ENCODE assay signal across 12 cellular contexts in the genomic region with DNA sequence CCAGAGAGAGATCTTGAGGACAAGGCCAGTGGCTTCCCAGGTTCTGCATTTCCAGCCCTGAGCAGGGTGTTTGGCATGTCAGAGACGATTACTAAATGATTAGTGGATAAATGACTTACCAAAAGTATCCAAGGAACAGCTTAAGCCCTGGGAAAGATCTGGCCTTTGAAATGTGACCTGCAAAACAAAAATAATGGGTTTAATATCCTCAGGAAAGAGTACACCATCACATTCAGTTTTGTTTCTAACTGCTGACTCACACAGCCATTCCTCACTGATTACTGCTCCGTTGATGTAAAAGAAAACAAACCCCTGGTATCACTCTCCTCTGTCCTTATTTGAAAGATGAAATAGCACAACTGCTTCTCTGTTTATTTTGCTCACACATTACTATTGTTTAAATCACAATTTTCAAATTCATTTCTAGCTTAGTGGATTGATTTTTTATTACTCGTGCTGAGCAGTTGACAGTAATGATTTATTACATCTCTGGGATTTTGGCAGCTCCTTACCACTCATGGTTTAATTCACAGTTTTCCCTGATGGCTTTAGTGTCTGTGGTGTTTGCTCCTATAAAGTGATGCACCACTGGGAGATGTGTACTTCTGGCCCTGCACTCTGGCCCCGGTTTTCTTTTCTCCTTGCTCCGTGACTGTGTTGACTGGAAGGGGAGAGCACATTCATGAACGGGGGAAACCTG.
DNase-seq lines count a peak whose midpoint lies in the region; ATAC-seq, FAIRE-seq and TF ChIP-seq lines count a peak whose summit lies in the region.
"Had no signal": no experiment of that assay in that cellular context is flagged by ENCODE, and none has a peak within 500 bp of the region (broad histone marks: within the 10 kb centered on the region; RNA-seq: fewer than 3 reads in every experiment).

No MANE protein-coding gene starts in this region.

- no peak for FAIRE-seq in astrocyte (lab: Jason Lieb, UNC)

- no peak for ATAC-seq in HG02759 (IDR thresholded peaks at IDR 0.05; ENCODE audit: unreplicated experiment)

- peak overlapping the region; percentile 74 for H3K9ac ChIP-seq in astrocyte (ENCODE audit: low read length)

- peaks cover 16% of the 10 kb centered on the region for H3K4me1 Mint-ChIP-seq in astrocyte (ENCODE audit: low read depth, unreplicated experiment)

- CTCF ChIA-PET in AG04450 (lab: Charles Lee): no interaction called here

- H3K4me2 ChIP-seq in astrocyte (ENCODE audit: low read length) (peak overlapping the region; percentile 62), hepatocyte (no peak overlapping the region)

- H3K27me3 Mint-ChIP-seq in astrocyte (ENCODE audit: low read depth, unreplicated experiment): no peaks in the 10 kb centered on the region

- POLR2A ChIA-PET in AG04450 (lab: Yijun Ruan, JAX): no interaction called here

- H3K9me3 Mint-ChIP-seq in astrocyte (ENCODE audit: unreplicated experiment): no peaks in the 10 kb centered on the region

- TF ChIP-seq CTCF in AG04450 (IDR thresholded peaks at IDR 0.05; ENCODE audit: low read depth, low read length) (no peak), astrocyte (IDR thresholded peaks at IDR 0.05; ENCODE audit: insufficient read depth, low read depth, low read length) (no peak), hepatocyte (IDR thresholded peaks at IDR 0.05; ENCODE audit: poor library complexity) (no peak)

- no peaks in the 10 kb centered on the region for H3K36me3 Mint-ChIP-seq in astrocyte (ENCODE audit: low read depth, unreplicated experiment)

- no peak overlapping the region for H3K4me3 Mint-ChIP-seq in astrocyte (ENCODE audit: unreplicated experiment)

- peak; percentile 30 for DNase-seq in AG04450 (ENCODE audit: low read depth, low spot score)
- DNase-seq in NCI-H1105 (lab: John Stamatoyannopoulos, UW): peak; percentile 36
- peak; percentile 85 for DNase-seq in astrocyte (ENCODE audit: low read depth)
- peak; percentile 82 to 93 for DNase-seq in lung microvascular endothelial cell (ENCODE audit: low read depth in 2 of 2)
- DNase-seq in stimulated activated naive CD4-positive, alpha-beta T cell (lab: John Stamatoyannopoulos, UW): no peak
- DNase-seq in hepatocyte (ENCODE audit: low spot score): no peak
- DNase-seq in activated T-cell treated with anti-CD3 and anti-CD28 coated beads, Interleukin-2, amount 50 U/mL, for 48 hours: no peak
- DNase-seq: activated CD8-positive, alpha-beta memory T cell treated with anti-CD3 and anti-CD28 coated beads, Interleukin-2, amount 50 U/mL, for 48 hours; C1 segment of cervical spinal cord; stimulated activated CD4-positive, alpha-beta T cell treated with anti-CD3 and anti-CD28 coated beads, Interleukin-1b, Interleukin-23, amount 100 ng/mL, for 48 hours; upper lobe of left lung had no signal

- 54% methylated on average over 6 of the region's 6 CpGs for WGBS in hepatocyte (ENCODE audit: low lambda C conversion rate, missing lambda C conversion rate)

- H3K9me2 ChIP-seq in hepatocyte (replicated peaks; ENCODE audit: insufficient read depth): no peaks in the 10 kb centered on the region

- H4K20me1 ChIP-seq in astrocyte (ENCODE audit: insufficient read depth, low read length): no peaks in the 10 kb centered on the region
- H4K20me1 ChIP-seq in hepatocyte (ENCODE audit: insufficient read depth, poor library complexity, severe bottlenecking): no peaks in the 10 kb centered on the region

- no peaks in the 10 kb centered on the region for H3K27me3 ChIP-seq in AG04450 (ENCODE audit: control insufficient read depth, insufficient read depth, low read length)
- no peaks in the 10 kb centered on the region for H3K27me3 ChIP-seq in astrocyte (ENCODE audit: insufficient read depth, low read length)
- H3K27me3 ChIP-seq in hepatocyte: no peaks in the 10 kb centered on the region
- H3K27me3 ChIP-seq: upper lobe of left lung had no signal

- H3K9me3 ChIP-seq in AG04450 (ENCODE audit: control insufficient read depth, insufficient read depth, low read length) (no peaks in the 10 kb centered on the region), astrocyte (ENCODE audit: insufficient read depth, low read depth, low read length) (no peaks in the 10 kb centered on the region), hepatocyte (ENCODE audit: low read depth) (no peaks in the 10 kb centered on the region)
- H3K9me3 ChIP-seq: upper lobe of left lung had no signal

- peak overlapping the region; percentile 86 for H3K27ac Mint-ChIP-seq in astrocyte (ENCODE audit: unreplicated experiment)

- H3K36me3 ChIP-seq in astrocyte (ENCODE audit: insufficient read depth, low read length) (no peaks in the 10 kb centered on the region), hepatocyte (replicated peaks; ENCODE audit: insufficient read depth, low read depth) (no peaks in the 10 kb centered on the region)
- H3K36me3 ChIP-seq: upper lobe of left lung had no signal

- H3K4me3 ChIP-seq in AG04450 (ENCODE audit: low read depth, low read length) (no peak overlapping the region), astrocyte (ENCODE audit: insufficient read depth, low read depth, low read length) (no peak overlapping the region), hepatocyte (no peak overlapping the region)
- H3K4me3 ChIP-seq: upper lobe of left lung had no signal

- no peaks in the 10 kb centered on the region for H3K79me2 ChIP-seq in astrocyte (ENCODE audit: insufficient read depth, low read length)
- H3K79me2 ChIP-seq in hepatocyte: no peaks in the 10 kb centered on the region

- H2AFZ ChIP-seq in astrocyte (ENCODE audit: low read depth, low read length): no peak overlapping the region
- H2AFZ ChIP-seq in hepatocyte: no peak overlapping the region

- H3K27ac ChIP-seq in AG04450 (ENCODE audit: low read depth, low read length): peak overlapping the region; percentile 21
- H3K27ac ChIP-seq in astrocyte (ENCODE audit: low read depth, low read length): peak overlapping the region; percentile 86
- H3K27ac ChIP-seq in hepatocyte: no peak overlapping the region
- H3K27ac ChIP-seq: upper lobe of left lung had no signal

- H3K4me1 ChIP-seq in astrocyte (ENCODE audit: insufficient read depth, low read length) (peaks cover 20% of the 10 kb centered on the region), hepatocyte (ENCODE audit: insufficient read depth) (no peaks in the 10 kb centered on the region)
- H3K4me1 ChIP-seq: upper lobe of left lung had no signal

Comparison
In these comparisons a context has a peak if more than half of its experiments do, and no peak if none do; other contexts are left out.
1. DNase-seq: peak in AG04450 (single experiment), NCI-H1105 (single experiment), astrocyte (single experiment) and lung microvascular endothelial cell (2 of 2); none in stimulated activated naive CD4-positive, alpha-beta T cell (0 of 6), hepatocyte (single experiment) and activated T-cell treated with anti-CD3 and anti-CD28 coated beads, Interleukin-2, amount 50 U/mL, for 48 hours (0 of 2).